Comparison of ENCODE assay signal across 8 cellular contexts in genomic region chr3:185537369-185537970, GRCh38. TPM values are rescaled to one million over a fixed set of nuclear protein-coding genes. Genes with fewer than 3 reads are reported as not detected.
DNase-seq lines count a peak whose midpoint lies in the region; ATAC-seq and TF ChIP-seq lines count a peak whose summit lies in the region.

No MANE protein-coding gene starts in this region.

- H3K79me2 ChIP-seq in osteoblast (ENCODE audit: insufficient read depth, low read length): no peaks in the 10 kb centered on the region

- peak overlapping the region; percentile 58 for H3K4me2 ChIP-seq in osteoblast (ENCODE audit: insufficient read depth, low read length)

- ATAC-seq in GM19455 (IDR thresholded peaks at IDR 0.05; ENCODE audit: unreplicated experiment): peak; percentile 99
- ATAC-seq in HG03439 (IDR thresholded peaks at IDR 0.05; ENCODE audit: unreplicated experiment): peak; percentile 98

- no peaks in the 10 kb centered on the region for H3K27me3 ChIP-seq in osteoblast (ENCODE audit: insufficient read depth, low read length)

- no peak overlapping the region for H3K4me3 ChIP-seq in epithelial cell of proximal tubule (ENCODE audit: low read depth, low read length)
- H3K4me3 ChIP-seq in osteoblast (ENCODE audit: insufficient read depth, low read length): no peak overlapping the region

- H3K9me3 ChIP-seq in osteoblast (ENCODE audit: low read depth, low read length): no peaks in the 10 kb centered on the region

- DNase-seq in EL (peak; percentile 96), SKM-1 (lab: John Stamatoyannopoulos, UW; ENCODE audit: unreplicated experiment) (peak; percentile 95), epithelial cell of proximal tubule (ENCODE audit: low read depth) (peak; percentile 99), osteoblast (ENCODE audit: insufficient read length, low spot score, missing footprints) (peak; percentile 62), NCI-H2227 (lab: John Stamatoyannopoulos, UW; ENCODE audit: unreplicated experiment) (no peak), NCI-H446 treated with DMSO at 0.1 percent for 48 hours (lab: John Stamatoyannopoulos, UW) (no peak)

- H2AFZ ChIP-seq in osteoblast (ENCODE audit: low read length): peak overlapping the region; percentile 46

- peaks cover 9% of the 10 kb centered on the region for H3K4me1 ChIP-seq in osteoblast (ENCODE audit: insufficient read depth, low read length)

- H3K27ac ChIP-seq in osteoblast (ENCODE audit: low read depth, low read length): no peak overlapping the region

- no peaks in the 10 kb centered on the region for H4K20me1 ChIP-seq in osteoblast (ENCODE audit: insufficient read depth, low read length)

- TF ChIP-seq CTCF in epithelial cell of proximal tubule (conservative IDR thresholded peaks at IDR 0.05; ENCODE audit: low read depth, low read length) (no peak), osteoblast (IDR thresholded peaks at IDR 0.05; ENCODE audit: extremely low read depth, low read depth, low read length) (no peak)

- no peaks in the 10 kb centered on the region for H3K36me3 ChIP-seq in osteoblast (ENCODE audit: insufficient read depth, low read length)

RNA-seq across cellular contexts. Expression of gene LIPH, which starts 14.9 kb away (rescaled TPM):
- 1.8 and 1.9 TPM in 2 replicates for total RNA-seq in epithelial cell of proximal tubule
- not detected in 2 replicates for total RNA-seq in osteoblast

RNA-seq across cellular contexts. Expression of gene TMEM41A, which starts 38.6 kb away (rescaled TPM):
- 14.6 and 16.2 TPM in 2 replicates for total RNA-seq in epithelial cell of proximal tubule
- 10.5 and 11.8 TPM in 2 replicates for total RNA-seq in osteoblast

RNA-seq across cellular contexts. Expression of gene SENP2, which starts 48.6 kb away (rescaled TPM):
- total RNA-seq in epithelial cell of proximal tubule: 12.9 and 20.8 TPM in 2 replicates
- total RNA-seq in osteoblast: 24.6 and 27.7 TPM in 2 replicates

Comparison
In these comparisons a context has a peak if more than half of its experiments do, and no peak if none do; other contexts are left out.
1. DNase-seq: peak in EL (single experiment), SKM-1 (single experiment), epithelial cell of proximal tubule (single experiment) and osteoblast (single experiment); none in NCI-H2227 (single experiment) and NCI-H446 treated with DMSO at 0.1 percent for 48 hours (single experiment).